3 cellular contexts compared by ENCODE assay signal in the genomic region with DNA sequence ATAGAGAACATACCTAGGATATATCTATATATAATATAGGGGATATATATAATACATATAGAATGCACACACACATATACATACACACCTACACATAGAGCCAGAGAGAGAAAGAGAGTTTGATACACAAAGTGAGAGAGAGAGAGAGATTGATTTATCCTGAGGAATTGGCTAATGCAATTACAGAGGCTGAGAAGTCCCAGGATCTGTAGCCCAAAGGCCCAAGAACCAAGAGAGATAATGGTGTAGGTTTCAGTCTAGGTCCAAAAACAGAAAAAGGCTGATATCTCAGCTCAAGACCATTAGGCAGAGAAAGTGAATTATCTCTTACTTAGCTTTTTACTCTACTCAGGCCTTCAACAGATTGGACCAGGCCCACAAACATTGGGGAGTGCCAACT.
"Had no signal": no experiment of that assay in that cellular context is flagged by ENCODE, and none has a peak within 500 bp of the region (broad histone marks: within the 10 kb centered on the region; RNA-seq: fewer than 3 reads in every experiment).

No MANE protein-coding gene starts in this region.

- ATAC-seq: GM12878 had no signal

- H3K4me3 ChIP-seq: GM12878 had no signal

- DNase-seq: GDM1, GF-D8 had no signal
